Comparison of ENCODE assay signal across 25 cellular contexts in the genomic region with DNA sequence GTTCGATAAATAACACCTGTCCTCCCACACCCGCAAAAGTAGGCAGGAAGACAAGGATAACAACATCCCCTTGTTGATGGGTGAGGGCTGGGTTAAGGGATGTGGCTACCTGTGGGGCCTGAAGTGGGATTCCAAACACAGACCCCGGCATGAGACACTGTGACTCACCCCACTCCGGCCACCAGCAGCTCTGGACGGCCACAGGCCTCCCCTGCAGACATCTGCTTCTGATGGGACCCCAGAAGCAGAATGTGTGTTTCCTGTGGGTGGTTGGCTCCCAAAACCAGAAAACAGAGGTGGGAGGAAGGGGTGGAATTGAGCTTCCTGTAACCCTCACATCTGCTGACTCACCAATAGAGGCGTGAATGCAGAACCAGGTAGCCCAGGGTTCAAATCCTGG.
"Had no signal": no experiment of that assay in that cellular context is flagged by ENCODE, and none has a peak within 500 bp of the region (broad histone marks: within the 10 kb centered on the region; RNA-seq: fewer than 3 reads in every experiment).

No MANE protein-coding gene starts in this region.

- H3K9me3 ChIP-seq: adrenal gland had no signal

- H3K36me3 Mint-ChIP-seq: activated naive CD4-positive, alpha-beta T cell treated with anti-CD3 and anti-CD28 coated beads, Interleukin-2, amount 50 U/mL, for 72 hours; brain had no signal

- H3K36me3 ChIP-seq: adrenal gland had no signal

- H3K4me3 ChIP-seq: adrenal gland, PC-9 had no signal

- H3K27ac Mint-ChIP-seq: activated CD4-positive, alpha-beta T cell treated with anti-CD3 and anti-CD28 coated beads, Interleukin-2, amount 10 ng/mL, durations not matched to agents 24 days and 14 days; activated CD8-positive, alpha-beta T cell treated with anti-CD3 and anti-CD28 coated beads for 36 hours; activated naive CD4-positive, alpha-beta T cell treated with anti-CD3 and anti-CD28 coated beads, Interleukin-2, amount 50 U/mL, for 72 hours; activated T-cell treated with anti-CD3 and anti-CD28 coated beads, Interleukin-2, amount 50 U/mL, for 72 hours; activated T-helper 2 cell treated with anti-CD3 and anti-CD28 coated beads, Interferon-gamma antibody, Interleukin-2, Interleukin-4, amounts not matched to agents 10 μg/mL and 5 μg/mL and 100 μg/mL, durations not matched to agents 14 hours and 24 hours and 36 hours; T-helper 2 cell treated with Interferon-gamma antibody and Interleukin-4, amounts not matched to agents 5 μg/mL and 100 μg/mL, for 36 hours had no signal

- H3K27me3 ChIP-seq: adrenal gland had no signal

- DNase-seq: activated CD4-positive, alpha-beta T cell treated with anti-CD3 and anti-CD28 coated beads, Interleukin-2, amount 10 ng/mL, durations not matched to agents 24 days and 14 days; activated CD4-positive, alpha-beta T cell treated with anti-CD3 and anti-CD28 coated beads, Interleukin-2, amount 50 U/mL, for 4 hours; activated CD8-positive, alpha-beta T cell treated with anti-CD3 and anti-CD28 coated beads for 36 hours; activated gamma-delta T cell; activated naive CD4-positive, alpha-beta T cell treated with Interleukin-2 at 50 U/mL for 16 hours; activated T-cell treated with anti-CD3 and anti-CD28 coated beads, Interleukin-2, amount 50 U/mL, for 1 hour; activated T-cell treated with anti-CD3 and anti-CD28 coated beads, Interleukin-2, amount 50 U/mL, for 72 hours; caudate nucleus; cerebellar nuclear complex; NCI-H1105; NCI-H1436; NCI-H1694; NCI-H1930; NCI-H2081 treated with DMSO at 0.1 percent for 48 hours; NCI-H524 treated with DMSO at 0.1 percent for 48 hours; PC-9; SIG-M5 had no signal

- ATAC-seq: activated CD8-positive, alpha-beta T cell treated with anti-CD3 and anti-CD28 coated beads for 36 hours; activated naive CD4-positive, alpha-beta T cell treated with anti-CD3 and anti-CD28 coated beads, Interleukin-2, amount 50 U/mL, for 72 hours; activated T-cell treated with anti-CD3 and anti-CD28 coated beads, Interleukin-2, amount 50 U/mL, for 72 hours; Right ventricle myocardium inferior had no signal

- H3K27ac ChIP-seq: KMS-11, PC-9, RWPE1 had no signal

- H3K27me3 Mint-ChIP-seq: activated CD4-positive, alpha-beta T cell treated with anti-CD3 and anti-CD28 coated beads, Interleukin-2, amount 10 ng/mL, durations not matched to agents 24 days and 14 days; activated CD8-positive, alpha-beta T cell treated with anti-CD3 and anti-CD28 coated beads for 36 hours had no signal

- H3K4me3 Mint-ChIP-seq: activated CD4-positive, alpha-beta T cell treated with anti-CD3 and anti-CD28 coated beads, Interleukin-2, amount 10 ng/mL, durations not matched to agents 24 days and 14 days; activated CD8-positive, alpha-beta T cell treated with anti-CD3 and anti-CD28 coated beads for 36 hours; activated T-cell treated with anti-CD3 and anti-CD28 coated beads, Interleukin-2, amount 50 U/mL, for 72 hours; brain; T-helper 2 cell treated with Interferon-gamma antibody and Interleukin-4, amounts not matched to agents 5 μg/mL and 100 μg/mL, for 36 hours had no signal

- H3K9me3 Mint-ChIP-seq: activated CD4-positive, alpha-beta T cell treated with anti-CD3 and anti-CD28 coated beads, Interleukin-2, amount 10 ng/mL, durations not matched to agents 24 days and 14 days; activated CD8-positive, alpha-beta T cell treated with anti-CD3 and anti-CD28 coated beads for 36 hours; activated naive CD4-positive, alpha-beta T cell treated with anti-CD3 and anti-CD28 coated beads, Interleukin-2, amount 50 U/mL, for 72 hours; activated T-cell treated with anti-CD3 and anti-CD28 coated beads, Interleukin-2, amount 50 U/mL, for 72 hours; activated T-helper 2 cell treated with anti-CD3 and anti-CD28 coated beads, Interferon-gamma antibody, Interleukin-2, Interleukin-4, amounts not matched to agents 10 μg/mL and 5 μg/mL and 100 μg/mL, durations not matched to agents 14 hours and 24 hours and 36 hours; brain; T-helper 2 cell treated with Interferon-gamma antibody and Interleukin-4, amounts not matched to agents 5 μg/mL and 100 μg/mL, for 36 hours had no signal
